22 cellular contexts compared by ENCODE assay signal in the genomic region with DNA sequence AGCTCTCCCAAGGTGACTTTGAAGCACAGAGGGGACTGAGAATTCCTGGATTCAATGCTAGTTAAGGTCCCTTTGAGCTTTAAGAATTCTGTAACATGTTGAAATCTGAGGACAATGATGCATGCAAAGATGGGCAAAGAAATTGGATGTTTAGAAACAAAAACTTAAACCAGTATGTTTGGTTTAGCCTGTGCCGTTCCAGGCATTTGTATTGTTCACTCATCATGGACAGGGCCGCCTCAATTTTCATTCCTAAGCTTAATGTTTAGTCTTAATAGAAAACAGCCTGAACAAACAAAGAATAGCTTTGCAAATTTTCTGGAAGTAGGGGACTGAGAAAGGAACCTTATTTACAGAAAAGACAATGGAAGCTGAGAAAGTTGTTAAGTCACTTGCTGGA.
DNase-seq lines count a peak whose midpoint lies in the region; ATAC-seq and TF ChIP-seq lines count a peak whose summit lies in the region.
"Had no signal": no experiment of that assay in that cellular context is flagged by ENCODE, and none has a peak within 500 bp of the region (broad histone marks: within the 10 kb centered on the region; RNA-seq: fewer than 3 reads in every experiment).

No MANE protein-coding gene starts in this region.

- TF ChIP-seq EP300 in SK-N-SH (IDR thresholded peaks at IDR 0.05; ENCODE audit: borderline replicate concordance in 1 of 2, low read depth in 1 of 2, low read length in 1 of 2), result no peak

- no peak for TF ChIP-seq CTCF in neural crest cell (conservative IDR thresholded peaks at IDR 0.05)
- no peak for TF ChIP-seq CTCF in GM20000 (IDR thresholded peaks at IDR 0.05; ENCODE audit: extremely low read depth, missing control alignments)
- TF ChIP-seq CTCF in SK-N-SH (IDR thresholded peaks at IDR 0.05), result no peak

- H3K79me2 ChIP-seq in GM23248 (ENCODE audit: insufficient read depth) (no peaks in the 10 kb centered on the region), SK-N-SH (ENCODE audit: insufficient read depth) (no peaks in the 10 kb centered on the region)

- DNase-seq in GM23248, result no peak
- peak; percentile 52 to 65 for DNase-seq in SJSA1 (ENCODE audit: low read depth in 1 of 2, low spot score in 2 of 2)
- DNase-seq in fibroblast of gingiva (ENCODE audit: low read depth), result peak; percentile 85
- no peak for DNase-seq in neural crest cell (ENCODE audit: low read depth, low spot score)
- DNase-seq in GM20000 (ENCODE audit: low spot score), result no peak
- no peak for DNase-seq in immature natural killer cell
- DNase-seq in SK-N-SH, result no peak
- DNase-seq: Caco-2; CD4-positive, CD25-positive, alpha-beta regulatory T cell; CD8-positive, alpha-beta T cell; DMS 273 treated with DMSO at 0.1 percent for 48 hours; DMS79; EL; GDM1; H7; HCEC 1CT had no signal

- in situ Hi-C loops in GM23248 (cut with MboI), result no loop called here

- H3K27ac Mint-ChIP-seq in neural crest cell (ENCODE audit: unreplicated experiment) (peak overlapping the region; percentile 65), immature natural killer cell (no peak overlapping the region)
- H3K27ac Mint-ChIP-seq: B cell; CD8-positive, alpha-beta T cell had no signal

- H3K27ac ChIP-seq in GM23248 (peak overlapping the region; percentile 87), SJSA1 (peak overlapping the region; percentile 52), SK-N-SH (ENCODE audit: low read depth in 2 of 2, low read length in 1 of 2) (peak overlapping the region in 1 of 2 experiments; percentile 56; a peak in 1 of 4 replicates)
- H3K27ac ChIP-seq: 22Rv1, BLaER1, C4-2B had no signal

- H3K4me2 ChIP-seq in GM23248 (ENCODE audit: unreplicated experiment) (no peak overlapping the region), SK-N-SH (no peak overlapping the region)
- H3K4me2 ChIP-seq: BLaER1 had no signal

- H2AFZ ChIP-seq in GM23248 (no peak overlapping the region), SK-N-SH (ENCODE audit: low read depth) (no peak overlapping the region)

- H3K4me3 ChIP-seq in GM23248 (no peak overlapping the region), SJSA1 (no peak overlapping the region), SK-N-SH (ENCODE audit: low read depth in 2 of 2, low read length in 1 of 2) (no peak overlapping the region)
- H3K4me3 ChIP-seq: BLaER1, GM12878 had no signal

- CTCF ChIA-PET in SK-N-SH (lab: Yijun Ruan, JAX), result interaction anchor here (1.1 to 3.3 kb wide), 3 partner anchors 9 to 748 kb away, joined by 3 to 17 read pairs (median 4); no protein-coding TSS in a partner anchor

- H3K9me3 ChIP-seq in GM23248 (ENCODE audit: low read depth) (no peaks in the 10 kb centered on the region), SJSA1 (replicated peaks) (no peaks in the 10 kb centered on the region), SK-N-SH (no peaks in the 10 kb centered on the region)
- H3K9me3 ChIP-seq: BLaER1, Caco-2 had no signal

- H3K9ac ChIP-seq in GM23248 (no peak overlapping the region), SK-N-SH (no peak overlapping the region)
- H3K9ac ChIP-seq: BLaER1 had no signal

- H3K4me3 Mint-ChIP-seq in neural crest cell (no peak overlapping the region), immature natural killer cell (no peak overlapping the region)
- H3K4me3 Mint-ChIP-seq: B cell; CD4-positive, CD25-positive, alpha-beta regulatory T cell; CD8-positive, alpha-beta T cell had no signal

- no peaks in the 10 kb centered on the region for H3K36me3 ChIP-seq in GM23248 (ENCODE audit: low read depth)
- peaks cover 15% of the 10 kb centered on the region for H3K36me3 ChIP-seq in SJSA1
- H3K36me3 ChIP-seq in SK-N-SH (replicated peaks in 1 of 2; ENCODE audit: control insufficient read depth in 1 of 2, insufficient read depth in 2 of 2, low read length in 1 of 2), result peaks cover 0 to 7% of the 10 kb centered on the region in 2 experiments
- H3K36me3 ChIP-seq: BLaER1 had no signal

- H3F3A ChIP-seq in GM23248 (ENCODE audit: insufficient read depth), result peaks cover 14% of the 10 kb centered on the region
- no peaks in the 10 kb centered on the region for H3F3A ChIP-seq in SK-N-SH (replicated peaks; ENCODE audit: insufficient read depth)

- H4K20me1 ChIP-seq in GM23248 (ENCODE audit: insufficient read depth), result no peaks in the 10 kb centered on the region
- no peaks in the 10 kb centered on the region for H4K20me1 ChIP-seq in SK-N-SH (ENCODE audit: insufficient read depth)
- H4K20me1 ChIP-seq: BLaER1 had no signal

- H3K9me3 Mint-ChIP-seq in neural crest cell (peaks cover 12% of the 10 kb centered on the region), immature natural killer cell (no peaks in the 10 kb centered on the region)
- H3K9me3 Mint-ChIP-seq: CD8-positive, alpha-beta T cell had no signal

- WGBS in GM23248 (ENCODE audit: low coverage in 1 of 2, low lambda C conversion rate in 2 of 2, missing lambda C conversion rate in 2 of 2), 2 experiments, result 97 to 98% methylated on average over 2 of the region's 2 CpGs
- 92% methylated on average over 2 of the region's 2 CpGs for WGBS in SK-N-SH (ENCODE audit: low lambda C conversion rate)

- peaks cover 4% of the 10 kb centered on the region for H3K36me3 Mint-ChIP-seq in neural crest cell (ENCODE audit: low read depth)
- peaks cover 8 to 38% (median 13%) of the 10 kb centered on the region in 3 donors for H3K36me3 Mint-ChIP-seq in immature natural killer cell
- H3K36me3 Mint-ChIP-seq: CD4-positive, CD25-positive, alpha-beta regulatory T cell; CD8-positive, alpha-beta T cell had no signal

- H3K4me1 ChIP-seq in GM23248 (ENCODE audit: insufficient read depth) (peaks cover 12% of the 10 kb centered on the region), SJSA1 (replicated peaks) (peaks cover 23% of the 10 kb centered on the region), SK-N-SH (ENCODE audit: control insufficient read depth in 1 of 2, insufficient read depth in 2 of 2, low read depth in 1 of 2, low read length in 1 of 2) (peaks cover 0 to 7% of the 10 kb centered on the region in 2 experiments; a peak in 2 of 4 replicates)
- H3K4me1 ChIP-seq: Caco-2 had no signal

- H3K27me3 ChIP-seq in GM23248 (replicated peaks; ENCODE audit: insufficient read depth) (no peaks in the 10 kb centered on the region), SJSA1 (replicated peaks) (no peaks in the 10 kb centered on the region), SK-N-SH (ENCODE audit: insufficient read depth) (no peaks in the 10 kb centered on the region)
- H3K27me3 ChIP-seq: BLaER1 had no signal

- no peak for ATAC-seq in GM18502 (IDR thresholded peaks at IDR 0.05; ENCODE audit: poor library complexity, unreplicated experiment)
- ATAC-seq: CD8-positive, alpha-beta T cell; GM12878 had no signal

- H3K27me3 Mint-ChIP-seq in neural crest cell (ENCODE audit: low read depth), result no peaks in the 10 kb centered on the region
- H3K27me3 Mint-ChIP-seq in immature natural killer cell (ENCODE audit: low read depth in 3 of 3), result peaks cover 0 to 5% (median 3%) of the 10 kb centered on the region in 3 donors

- no peaks in the 10 kb centered on the region for H3K9me2 ChIP-seq in GM23248 (ENCODE audit: insufficient read depth)
- H3K9me2 ChIP-seq in SK-N-SH, result no peaks in the 10 kb centered on the region

- TF ChIP-seq RAD21 in SK-N-SH (IDR thresholded peaks at IDR 0.05; ENCODE audit: low read length), result no peak

- H3K4me1 Mint-ChIP-seq in neural crest cell (peaks cover 28% of the 10 kb centered on the region), immature natural killer cell (no peaks in the 10 kb centered on the region)
- H3K4me1 Mint-ChIP-seq: B cell; CD4-positive, CD25-positive, alpha-beta regulatory T cell had no signal

- POLR2A ChIA-PET in SK-N-SH (lab: Yijun Ruan, JAX), result no interaction called here

TF ChIP-seq in SK-N-SH, 30 proteins besides CTCF, POLR2A, EP300 and RAD21 (continues in another document):
- TF ChIP-seq ELF1 (IDR thresholded peaks at IDR 0.05) (no peak), SMC3 (IDR thresholded peaks at IDR 0.05; ENCODE audit: low read depth, low read length) (no peak), JUND (IDR thresholded peaks at IDR 0.05) (no peak), RCOR1 (IDR thresholded peaks at IDR 0.05; ENCODE audit: low read length) (no peak)
- TF ChIP-seq, protein P1, sequence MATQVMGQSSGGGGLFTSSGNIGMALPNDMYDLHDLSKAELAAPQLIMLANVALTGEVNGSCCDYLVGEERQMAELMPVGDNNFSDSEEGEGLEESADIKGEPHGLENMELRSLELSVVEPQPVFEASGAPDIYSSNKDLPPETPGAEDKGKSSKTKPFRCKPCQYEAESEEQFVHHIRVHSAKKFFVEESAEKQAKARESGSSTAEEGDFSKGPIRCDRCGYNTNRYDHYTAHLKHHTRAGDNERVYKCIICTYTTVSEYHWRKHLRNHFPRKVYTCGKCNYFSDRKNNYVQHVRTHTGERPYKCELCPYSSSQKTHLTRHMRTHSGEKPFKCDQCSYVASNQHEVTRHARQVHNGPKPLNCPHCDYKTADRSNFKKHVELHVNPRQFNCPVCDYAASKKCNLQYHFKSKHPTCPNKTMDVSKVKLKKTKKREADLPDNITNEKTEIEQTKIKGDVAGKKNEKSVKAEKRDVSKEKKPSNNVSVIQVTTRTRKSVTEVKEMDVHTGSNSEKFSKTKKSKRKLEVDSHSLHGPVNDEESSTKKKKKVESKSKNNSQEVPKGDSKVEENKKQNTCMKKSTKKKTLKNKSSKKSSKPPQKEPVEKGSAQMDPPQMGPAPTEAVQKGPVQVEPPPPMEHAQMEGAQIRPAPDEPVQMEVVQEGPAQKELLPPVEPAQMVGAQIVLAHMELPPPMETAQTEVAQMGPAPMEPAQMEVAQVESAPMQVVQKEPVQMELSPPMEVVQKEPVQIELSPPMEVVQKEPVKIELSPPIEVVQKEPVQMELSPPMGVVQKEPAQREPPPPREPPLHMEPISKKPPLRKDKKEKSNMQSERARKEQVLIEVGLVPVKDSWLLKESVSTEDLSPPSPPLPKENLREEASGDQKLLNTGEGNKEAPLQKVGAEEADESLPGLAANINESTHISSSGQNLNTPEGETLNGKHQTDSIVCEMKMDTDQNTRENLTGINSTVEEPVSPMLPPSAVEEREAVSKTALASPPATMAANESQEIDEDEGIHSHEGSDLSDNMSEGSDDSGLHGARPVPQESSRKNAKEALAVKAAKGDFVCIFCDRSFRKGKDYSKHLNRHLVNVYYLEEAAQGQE (IDR thresholded peaks at IDR 0.05; ENCODE audit: low read depth, low read length), result no peak
- TF ChIP-seq, protein P2, sequence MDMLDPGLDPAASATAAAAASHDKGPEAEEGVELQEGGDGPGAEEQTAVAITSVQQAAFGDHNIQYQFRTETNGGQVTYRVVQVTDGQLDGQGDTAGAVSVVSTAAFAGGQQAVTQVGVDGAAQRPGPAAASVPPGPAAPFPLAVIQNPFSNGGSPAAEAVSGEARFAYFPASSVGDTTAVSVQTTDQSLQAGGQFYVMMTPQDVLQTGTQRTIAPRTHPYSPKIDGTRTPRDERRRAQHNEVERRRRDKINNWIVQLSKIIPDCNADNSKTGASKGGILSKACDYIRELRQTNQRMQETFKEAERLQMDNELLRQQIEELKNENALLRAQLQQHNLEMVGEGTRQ (IDR thresholded peaks at IDR 0.05; ENCODE audit: borderline replicate concordance, low read depth, low read length), result no peak

Comparison
In these comparisons a context has a peak if more than half of its experiments do, and no peak if none do; other contexts are left out.
1. DNase-seq: peak in SJSA1 (2 of 2) and fibroblast of gingiva (single experiment); none in GM23248 (single experiment), neural crest cell (single experiment), GM20000 (single experiment), immature natural killer cell (0 of 3) and SK-N-SH (single experiment).